In the genomic region with DNA sequence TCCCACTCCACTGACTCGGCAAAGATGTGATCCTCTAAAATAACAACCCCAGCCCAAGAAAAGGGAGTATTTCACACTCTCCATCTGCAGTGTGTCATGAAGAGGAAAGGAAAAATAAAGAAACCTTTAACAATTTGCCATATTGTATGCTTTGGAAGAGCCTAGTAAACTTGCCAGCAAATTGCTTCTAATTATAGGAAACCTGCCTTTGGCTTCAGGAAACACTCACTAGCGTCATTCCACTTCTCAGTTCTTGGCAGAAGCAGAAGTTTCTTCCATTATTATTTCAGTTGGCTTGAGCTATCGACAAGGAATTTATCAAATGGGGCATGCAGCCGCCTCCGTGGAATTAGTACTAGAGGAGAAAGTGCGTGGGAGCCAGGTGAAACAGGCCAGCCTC, we compare ENCODE assay signal across 15 cellular contexts.
DNase-seq lines count a peak whose midpoint lies in the region; ATAC-seq, FAIRE-seq and TF ChIP-seq lines count a peak whose summit lies in the region.
"Had no signal": no experiment of that assay in that cellular context is flagged by ENCODE, and none has a peak within 500 bp of the region (broad histone marks: within the 10 kb centered on the region; RNA-seq: fewer than 3 reads in every experiment).

No MANE protein-coding gene starts in this region.

- no peak overlapping the region for H2BK15ac ChIP-seq in IMR-90 (ENCODE audit: low read depth, low read length)

- H3K9me3 ChIP-seq in IMR-90 (ENCODE audit: control insufficient read depth, insufficient read depth, low read length) (no peaks in the 10 kb centered on the region), astrocyte (ENCODE audit: insufficient read depth, low read depth, low read length) (no peaks in the 10 kb centered on the region)

- no peaks in the 10 kb centered on the region for H3K9me1 ChIP-seq in IMR-90 (ENCODE audit: insufficient read depth, low read length)

- H3K9me3 Mint-ChIP-seq in astrocyte (ENCODE audit: unreplicated experiment) (peaks cover 9% of the 10 kb centered on the region), progenitor cell of endocrine pancreas (ENCODE audit: low read depth) (no peaks in the 10 kb centered on the region)
- H3K9me3 Mint-ChIP-seq: CD4-positive, alpha-beta T cell had no signal

- H3K18ac ChIP-seq in IMR-90 (ENCODE audit: low read depth, low read length) = no peak overlapping the region

- no peak overlapping the region for H3K4ac ChIP-seq in IMR-90 (ENCODE audit: low read depth, low read length)

- TF ChIP-seq CTCF in IMR-90 (conservative IDR thresholded peaks at IDR 0.05; ENCODE audit: low read depth, low read length) = no peak
- TF ChIP-seq CTCF in astrocyte (IDR thresholded peaks at IDR 0.05; ENCODE audit: insufficient read depth, low read depth, low read length) = no peak
- no peak for TF ChIP-seq CTCF in RWPE1 (conservative IDR thresholded peaks at IDR 0.05; ENCODE audit: low read depth)
- no peak for TF ChIP-seq CTCF in progenitor cell of endocrine pancreas (IDR thresholded peaks at IDR 0.05; ENCODE audit: unreplicated experiment)

- H2BK5ac ChIP-seq in IMR-90 (ENCODE audit: low read depth, low read length, poor library complexity, severe bottlenecking) = no peak overlapping the region

- H3K4me1 Mint-ChIP-seq in astrocyte (ENCODE audit: low read depth, unreplicated experiment) (no peaks in the 10 kb centered on the region), progenitor cell of endocrine pancreas (ENCODE audit: low read depth) (no peaks in the 10 kb centered on the region)
- H3K4me1 Mint-ChIP-seq: B cell had no signal

- no peak overlapping the region for H4K8ac ChIP-seq in IMR-90 (ENCODE audit: low read depth in 2 of 2, low read length in 2 of 2)

- no peak overlapping the region for H3K56ac ChIP-seq in IMR-90 (ENCODE audit: extremely low read depth, insufficient read depth, low read length)

- H3K27ac Mint-ChIP-seq in astrocyte (ENCODE audit: unreplicated experiment) = no peak overlapping the region
- H3K27ac Mint-ChIP-seq in progenitor cell of endocrine pancreas = no peak overlapping the region
- H3K27ac Mint-ChIP-seq: B cell; CD4-positive, alpha-beta T cell had no signal

- H4K91ac ChIP-seq in IMR-90 (ENCODE audit: insufficient read depth, low read depth, low read length) = no peak overlapping the region

- H3K14ac ChIP-seq in IMR-90 (replicated peaks; ENCODE audit: low read depth, low read length) = no peak overlapping the region

- H3K9ac ChIP-seq in IMR-90 (ENCODE audit: low read depth, low read length) (no peak overlapping the region), astrocyte (ENCODE audit: low read length) (no peak overlapping the region)

- no TSS peak for BruUV-seq in IMR-90 (replicated peaks; lab: Mats Ljungman, UMichigan)

- intact Hi-C loops in IMR-90 (cut with micrococcal nuclease) (no loop called here), left cardiac atrium (cut with DNase I) (no loop called here)

- DNase-seq in IMR-90 = peak; percentile 3
- peak; percentile 91 for DNase-seq in astrocyte (ENCODE audit: low read depth)
- DNase-seq in left cardiac atrium = peak; percentile 28
- peak; percentile 50 for DNase-seq in superior temporal gyrus (ENCODE audit: extremely low spot score)
- no peak for DNase-seq in RWPE1 (ENCODE audit: low spot score)
- DNase-seq in progenitor cell of endocrine pancreas (ENCODE audit: low spot score, unreplicated experiment) = no peak
- no peak for DNase-seq in DMS153 treated with DMSO at 0.1 percent for 48 hours (lab: John Stamatoyannopoulos, UW; ENCODE audit: unreplicated experiment)
- DNase-seq: CD4-positive, alpha-beta T cell; KG1; NCI-H1092 treated with DMSO at 0.1 percent for 48 hours; NCI-H187 had no signal

- ATAC-seq in IMR-90 (ENCODE audit: low read depth) (no peak), left cardiac atrium (peak in 1 of 2 donors; percentile 71)

- no peak for TF ChIP-seq RAD21 in IMR-90 (IDR thresholded peaks at IDR 0.05; ENCODE audit: low read length)

- H3K36me3 Mint-ChIP-seq in astrocyte (ENCODE audit: low read depth, unreplicated experiment) (no peaks in the 10 kb centered on the region), progenitor cell of endocrine pancreas (ENCODE audit: insufficient read depth) (no peaks in the 10 kb centered on the region)

- H2BK120ac ChIP-seq in IMR-90 (ENCODE audit: low read depth, low read length) = no peak overlapping the region

- H3K4me2 ChIP-seq in IMR-90 (ENCODE audit: low read depth, low read length) = no peak overlapping the region
- H3K4me2 ChIP-seq in astrocyte (ENCODE audit: low read length) = no peak overlapping the region

- H4K5ac ChIP-seq in IMR-90 (ENCODE audit: low read depth, low read length) = no peak overlapping the region

- no CpG with 5 or more reads among the region's 6 CpGs for WGBS in IMR-90 (ENCODE audit: extremely low coverage in 2 of 2, insufficient read length in 1 of 2), 2 experiments

- no peaks in the 10 kb centered on the region for H3K79me2 ChIP-seq in astrocyte (ENCODE audit: insufficient read depth, low read length)

- no peaks in the 10 kb centered on the region for H3K79me1 ChIP-seq in IMR-90 (ENCODE audit: low read depth in 1 of 2, low read length in 2 of 2)

- no peak for FAIRE-seq in astrocyte (lab: Jason Lieb, UNC)
- FAIRE-seq: D721Med, RCC 7860 had no signal

- H4K20me1 ChIP-seq in IMR-90 (ENCODE audit: insufficient read depth, low read length) = no peaks in the 10 kb centered on the region
- no peaks in the 10 kb centered on the region for H4K20me1 ChIP-seq in astrocyte (ENCODE audit: insufficient read depth, low read length)

- H3K4me3 Mint-ChIP-seq in astrocyte (ENCODE audit: unreplicated experiment) = no peak overlapping the region
- no peak overlapping the region for H3K4me3 Mint-ChIP-seq in progenitor cell of endocrine pancreas (ENCODE audit: low read depth)
- H3K4me3 Mint-ChIP-seq: B cell; CD4-positive, alpha-beta T cell had no signal

- POLR2A ChIA-PET in IMR-90 (lab: Charles Lee; ENCODE audit: unreplicated experiment) (no interaction called here), RWPE1 (lab: Yijun Ruan, JAX; ENCODE audit: low non-redundant PET) (no interaction called here)

- H3K4me3 ChIP-seq in IMR-90 (ENCODE audit: insufficient read depth, low read depth, low read length) (no peak overlapping the region), astrocyte (ENCODE audit: insufficient read depth, low read depth, low read length) (no peak overlapping the region)
- H3K4me3 ChIP-seq: SJSA1 had no signal

- no peak overlapping the region for H2AK9ac ChIP-seq in IMR-90 (replicated peaks; ENCODE audit: low read depth, low read length, poor library complexity)

- H3K36me3 ChIP-seq in IMR-90 (ENCODE audit: control insufficient read depth, insufficient read depth, low read length) = no peaks in the 10 kb centered on the region
- H3K36me3 ChIP-seq in astrocyte (ENCODE audit: insufficient read depth, low read length) = no peaks in the 10 kb centered on the region
- H3K36me3 ChIP-seq: SJSA1 had no signal

- TF ChIP-seq POLR2A in IMR-90 (IDR thresholded peaks at IDR 0.05; ENCODE audit: low read depth, low read length) = no peak

- H3K27me3 ChIP-seq in IMR-90 (ENCODE audit: control insufficient read depth, insufficient read depth, low read length) = peaks cover 3% of the 10 kb centered on the region
- H3K27me3 ChIP-seq in astrocyte (ENCODE audit: insufficient read depth, low read length) = peaks cover 2% of the 10 kb centered on the region
- H3K27me3 ChIP-seq: SJSA1 had no signal

- no peak overlapping the region for H2BK20ac ChIP-seq in IMR-90 (ENCODE audit: low read depth, low read length)

- no peak overlapping the region for H2AK5ac ChIP-seq in IMR-90 (ENCODE audit: low read depth, low read length)

- dilution Hi-C loops in IMR-90 (cut with HindIII; ENCODE audit: low sequenced_read_pairs, unreplicated experiment) = no loop called here

- peaks cover 44% of the 10 kb centered on the region for H3K27me3 Mint-ChIP-seq in astrocyte (ENCODE audit: low read depth, unreplicated experiment)
- peaks cover 27% of the 10 kb centered on the region for H3K27me3 Mint-ChIP-seq in progenitor cell of endocrine pancreas

- no peak overlapping the region for H2AFZ ChIP-seq in IMR-90 (replicated peaks; ENCODE audit: low read length, poor library complexity)
- no peak overlapping the region for H2AFZ ChIP-seq in astrocyte (ENCODE audit: low read depth, low read length)

- H3K23ac ChIP-seq in IMR-90 (ENCODE audit: low read depth, low read length) = no peak overlapping the region

- no peaks in the 10 kb centered on the region for H3K4me1 ChIP-seq in IMR-90 (ENCODE audit: control insufficient read depth, insufficient read depth, low read length)
- H3K4me1 ChIP-seq in astrocyte (ENCODE audit: insufficient read depth, low read length) = no peaks in the 10 kb centered on the region
- H3K4me1 ChIP-seq: SJSA1 had no signal

- CTCF ChIA-PET in IMR-90 (lab: Yijun Ruan, JAX) = no interaction called here
- CTCF ChIA-PET in RWPE1 (lab: Yijun Ruan, JAX) = interaction anchor here (0.6 to 1.5 kb wide), 2 partner anchors 71 to 445 kb away, joined by 3 to 9 read pairs; no protein-coding TSS in a partner anchor

- in situ Hi-C loops in IMR-90 (cut with MboI; ENCODE audit: low sequenced_read_pairs) = no loop called here

- no peak overlapping the region for H3K27ac ChIP-seq in IMR-90 (ENCODE audit: insufficient read depth, low read length)
- no peak overlapping the region for H3K27ac ChIP-seq in astrocyte (ENCODE audit: low read depth, low read length)
- no peak overlapping the region for H3K27ac ChIP-seq in RWPE1
- H3K27ac ChIP-seq: SJSA1 had no signal

TF ChIP-seq in IMR-90, 13 proteins besides CTCF, POLR2A, EP300 and RAD21:
- TF ChIP-seq CEBPB (IDR thresholded peaks at IDR 0.05; ENCODE audit: low read depth, low read length) (no peak), MXI1 (IDR thresholded peaks at IDR 0.05; ENCODE audit: borderline replicate concordance, low read depth, low read length) (no peak), RCOR1 (IDR thresholded peaks at IDR 0.05; ENCODE audit: insufficient replicate concordance, low read length) (no peak), SMC3 (IDR thresholded peaks at IDR 0.05; ENCODE audit: low read depth, low read length) (no peak), MAFK (IDR thresholded peaks at IDR 0.05; ENCODE audit: low read depth, low read length) (no peak)
- TF ChIP-seq, protein P1, sequence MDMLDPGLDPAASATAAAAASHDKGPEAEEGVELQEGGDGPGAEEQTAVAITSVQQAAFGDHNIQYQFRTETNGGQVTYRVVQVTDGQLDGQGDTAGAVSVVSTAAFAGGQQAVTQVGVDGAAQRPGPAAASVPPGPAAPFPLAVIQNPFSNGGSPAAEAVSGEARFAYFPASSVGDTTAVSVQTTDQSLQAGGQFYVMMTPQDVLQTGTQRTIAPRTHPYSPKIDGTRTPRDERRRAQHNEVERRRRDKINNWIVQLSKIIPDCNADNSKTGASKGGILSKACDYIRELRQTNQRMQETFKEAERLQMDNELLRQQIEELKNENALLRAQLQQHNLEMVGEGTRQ (IDR thresholded peaks at IDR 0.05; ENCODE audit: low read depth, low read length) = no peak

Comparison
In these comparisons a context has a peak if more than half of its experiments do, and no peak if none do; other contexts are left out.
1. DNase-seq: peak in IMR-90 (single experiment), astrocyte (single experiment), left cardiac atrium (single experiment) and superior temporal gyrus (single experiment); none in RWPE1 (single experiment), progenitor cell of endocrine pancreas (single experiment) and DMS153 treated with DMSO at 0.1 percent for 48 hours (single experiment).